13 cellular contexts compared by ENCODE assay signal in genomic region chr10:122127943-122128342, GRCh38.
DNase-seq lines count a peak whose midpoint lies in the region; ATAC-seq, FAIRE-seq and TF ChIP-seq lines count a peak whose summit lies in the region.
"Had no signal": no experiment of that assay in that cellular context is flagged by ENCODE, and none has a peak within 500 bp of the region (broad histone marks: within the 10 kb centered on the region; RNA-seq: fewer than 3 reads in every experiment).

No MANE protein-coding gene starts in this region.

- no TSS peak for BruUV-seq in HepG2 (replicated peaks; lab: Mats Ljungman, UMichigan)

- H2AFZ ChIP-seq in HepG2 (ENCODE audit: low read length) = no peak overlapping the region

- H3K4me2 ChIP-seq in HepG2 (ENCODE audit: low read depth, low read length) = no peak overlapping the region

- H3K36me3 Mint-ChIP-seq in naive thymus-derived CD4-positive, alpha-beta T cell = no peaks in the 10 kb centered on the region

- H3K27ac ChIP-seq in WERI-Rb-1 = no peak overlapping the region
- peak overlapping the region; percentile 75 to 89 for H3K27ac ChIP-seq in right atrium auricular region
- peak overlapping the region; percentile 81 to 93 (median 86) for H3K27ac ChIP-seq in sigmoid colon
- H3K27ac ChIP-seq in naive thymus-derived CD4-positive, alpha-beta T cell (ENCODE audit: low read depth, low read length) = no peak overlapping the region
- H3K27ac ChIP-seq in HepG2 (ENCODE audit: extremely low read length, insufficient read depth, low read length) = no peak overlapping the region

- H3K9me3 Mint-ChIP-seq in naive thymus-derived CD4-positive, alpha-beta T cell = peaks cover 0 to 6% (median 1%) of the 10 kb centered on the region in 11 donors
- H3K9me3 Mint-ChIP-seq: stimulated activated naive CD8-positive, alpha-beta T cell treated with anti-CD3 and anti-CD28 coated beads, Interleukin-15, Interleukin-2, amounts not matched to agents 100 ng/mL and 50 ng/mL, for 24 hours had no signal

- H3K27ac Mint-ChIP-seq in naive thymus-derived CD4-positive, alpha-beta T cell = no peak overlapping the region
- H3K27ac Mint-ChIP-seq: stimulated activated naive CD8-positive, alpha-beta T cell treated with anti-CD3 and anti-CD28 coated beads, Interleukin-15, Interleukin-2, amounts not matched to agents 100 ng/mL and 50 ng/mL, for 24 hours had no signal

- no peak overlapping the region for H3K4me3 ChIP-seq in WERI-Rb-1 (ENCODE audit: low read depth, low read length)
- peak overlapping the region; percentile 10 to 20 for H3K4me3 ChIP-seq in right atrium auricular region
- peak overlapping the region; percentile 18 to 39 (median 29) for H3K4me3 ChIP-seq in sigmoid colon
- no peak overlapping the region for H3K4me3 ChIP-seq in naive thymus-derived CD4-positive, alpha-beta T cell (ENCODE audit: low read length)
- no peak overlapping the region for H3K4me3 ChIP-seq in HepG2 (replicated peaks in 1 of 3; ENCODE audit: insufficient read depth in 1 of 3, low read depth in 2 of 3, low read length in 3 of 3)

- H3K36me3 ChIP-seq in WERI-Rb-1 = no peaks in the 10 kb centered on the region
- H3K36me3 ChIP-seq in right atrium auricular region = peaks cover 3% of the 10 kb centered on the region
- no peaks in the 10 kb centered on the region for H3K36me3 ChIP-seq in sigmoid colon
- no peaks in the 10 kb centered on the region for H3K36me3 ChIP-seq in naive thymus-derived CD4-positive, alpha-beta T cell (ENCODE audit: control insufficient read depth in 2 of 3, insufficient read depth in 3 of 3, low read length in 3 of 3)
- peaks cover 1 to 6% of the 10 kb centered on the region in 2 experiments; a peak in 2 of 5 replicates for H3K36me3 ChIP-seq in HepG2 (replicated peaks in 1 of 2; ENCODE audit: control insufficient read depth in 1 of 2, insufficient read depth in 2 of 2, low read length in 2 of 2)

- no peak for ATAC-seq in GM19395 (IDR thresholded peaks at IDR 0.05; ENCODE audit: unreplicated experiment)
- no peak for ATAC-seq in naive thymus-derived CD4-positive, alpha-beta T cell
- no peak for ATAC-seq in HepG2

- H3K9ac ChIP-seq in HepG2 (ENCODE audit: insufficient read depth, low read depth, low read length) = no peak overlapping the region

- CTCF ChIA-PET in naive thymus-derived CD4-positive, alpha-beta T cell (lab: Charles Lee) = no interaction called here
- CTCF ChIA-PET in HepG2 (lab: Yijun Ruan, JAX; ENCODE audit: low intra/inter-chr PET ratio, low total read pairs) = no interaction called here

- peaks cover 0 to 74% of the 10 kb centered on the region in 2 donors for H3K4me1 ChIP-seq in right atrium auricular region
- H3K4me1 ChIP-seq in sigmoid colon = peaks cover 0 to 72% (median 68%) of the 10 kb centered on the region in 4 donors
- H3K4me1 ChIP-seq in naive thymus-derived CD4-positive, alpha-beta T cell (ENCODE audit: control insufficient read depth in 2 of 2, insufficient read depth in 2 of 2, low read length in 2 of 2) = no peaks in the 10 kb centered on the region
- peaks cover 14% of the 10 kb centered on the region for H3K4me1 ChIP-seq in HepG2 (ENCODE audit: insufficient read depth, low read length)

- H3K4me3 Mint-ChIP-seq in naive thymus-derived CD4-positive, alpha-beta T cell = no peak overlapping the region
- H3K4me3 Mint-ChIP-seq: stimulated activated naive CD8-positive, alpha-beta T cell treated with anti-CD3 and anti-CD28 coated beads, Interleukin-15, Interleukin-2, amounts not matched to agents 100 ng/mL and 50 ng/mL, for 24 hours had no signal

- H3K79me2 ChIP-seq in HepG2 (ENCODE audit: insufficient read depth, low read length) = peaks cover 49% of the 10 kb centered on the region

- TF ChIP-seq POLR2A in sigmoid colon (IDR thresholded peaks at IDR 0.05) (no peak), HepG2 (IDR thresholded peaks at IDR 0.05; ENCODE audit: insufficient read depth in 1 of 2, low read depth in 2 of 2, low read length in 2 of 2) (no peak)

- no peak for FAIRE-seq in HepG2 (lab: Jason Lieb, UNC)
- FAIRE-seq: colon, D721Med had no signal

- no peaks in the 10 kb centered on the region for H3K4me1 Mint-ChIP-seq in naive thymus-derived CD4-positive, alpha-beta T cell

- TF ChIP-seq RAD21 in HepG2 (CRISPR knock-in tag; IDR thresholded peaks at IDR 0.05) = no peak

- in situ Hi-C loops in HepG2 (cut with HindIII; ENCODE audit: extremely low pct_ligation_motif_present, low pct_unique_long_range_greater_than_20kb) = no loop called here

- POLR2A ChIA-PET in naive thymus-derived CD4-positive, alpha-beta T cell (lab: Charles Lee) = no interaction called here
- POLR2A ChIA-PET in HepG2 (lab: Yijun Ruan, JAX) = no interaction called here

- TF ChIP-seq EP300 in sigmoid colon (IDR thresholded peaks at IDR 0.05) (no peak), HepG2 (IDR thresholded peaks at IDR 0.05; ENCODE audit: low read depth in 2 of 2, low read length in 2 of 2) (no peak), HepG2 (CRISPR knock-in tag; IDR thresholded peaks at IDR 0.05; ENCODE audit: borderline replicate concordance) (no peak)

- H3K9me3 ChIP-seq in WERI-Rb-1 (ENCODE audit: severe bottlenecking) = no peaks in the 10 kb centered on the region
- no peaks in the 10 kb centered on the region for H3K9me3 ChIP-seq in right atrium auricular region
- no peaks in the 10 kb centered on the region for H3K9me3 ChIP-seq in sigmoid colon
- H3K9me3 ChIP-seq in naive thymus-derived CD4-positive, alpha-beta T cell (ENCODE audit: control insufficient read depth in 2 of 3, low read length in 3 of 3) = no peaks in the 10 kb centered on the region
- no peaks in the 10 kb centered on the region for H3K9me3 ChIP-seq in HepG2 (ENCODE audit: low read length)

- TF ChIP-seq CTCF in WERI-Rb-1 (IDR thresholded peaks at IDR 0.05; ENCODE audit: low read depth, low read length) (no peak), right atrium auricular region (IDR thresholded peaks at IDR 0.05) (no peak), sigmoid colon (IDR thresholded peaks at IDR 0.05) (no peak), HepG2 (CRISPR knock-in tag; IDR thresholded peaks at IDR 0.05) (no peak)

- intact Hi-C loops in sigmoid colon (cut with DNase I) = no loop called here
- intact Hi-C loops in naive thymus-derived CD4-positive, alpha-beta T cell (cut with micrococcal nuclease) = no loop called here
- intact Hi-C loops in HepG2 (cut with micrococcal nuclease; ENCODE audit: unreplicated experiment) = loop anchor here (2.0 kb wide), 1 partner anchor 65 kb away; no protein-coding TSS in a partner anchor

- H4K20me1 ChIP-seq in HepG2 (ENCODE audit: insufficient read depth, low read length) = no peaks in the 10 kb centered on the region

- DNase-seq in DMS53 (lab: John Stamatoyannopoulos, UW) = peak; percentile 85
- DNase-seq in WERI-Rb-1 = peak; percentile 81
- DNase-seq in right atrium auricular region (ENCODE audit: low spot score) = no peak
- DNase-seq in sigmoid colon = no peak
- no peak for DNase-seq in midbrain (lab: John Stamatoyannopoulos, UW)
- no peak for DNase-seq in naive thymus-derived CD4-positive, alpha-beta T cell
- no peak for DNase-seq in HepG2 (ENCODE audit: low spot score)
- DNase-seq: activated T-cell treated with anti-CD3 and anti-CD28 coated beads for 4 hours, NCI-H2227 treated with DMSO at 0.1 percent for 48 hours had no signal

- 76 to 83% methylated on average over 8 of the region's 8 CpGs for WGBS in sigmoid colon, 2 donors
- 95% methylated on average over 8 of the region's 8 CpGs for WGBS in HepG2 (ENCODE audit: low lambda C conversion rate)

- peaks cover 0 to 36% (median 13%) of the 10 kb centered on the region in 5 donors for H3K27me3 Mint-ChIP-seq in naive thymus-derived CD4-positive, alpha-beta T cell

- H3K27me3 ChIP-seq in WERI-Rb-1 (ENCODE audit: insufficient read depth, low read depth, severe bottlenecking) = no peaks in the 10 kb centered on the region
- no peaks in the 10 kb centered on the region for H3K27me3 ChIP-seq in right atrium auricular region
- no peaks in the 10 kb centered on the region for H3K27me3 ChIP-seq in sigmoid colon
- H3K27me3 ChIP-seq in naive thymus-derived CD4-positive, alpha-beta T cell (ENCODE audit: control insufficient read depth in 2 of 2, insufficient read depth in 2 of 2, low read length in 2 of 2) = no peaks in the 10 kb centered on the region
- H3K27me3 ChIP-seq in HepG2 (ENCODE audit: control insufficient read depth in 1 of 2, insufficient read depth in 2 of 2, low read length in 2 of 2) = no peaks in the 10 kb centered on the region; a peak in 1 of 5 replicates

TF ChIP-seq in HepG2, 621 proteins besides CTCF, POLR2A, EP300 and RAD21:
- TF ChIP-seq TRIM22 (IDR thresholded peaks at IDR 0.05) (no peak), ZNF572 (CRISPR knock-in tag; IDR thresholded peaks at IDR 0.05) (no peak), ZNF274 (CRISPR knock-in tag; IDR thresholded peaks at IDR 0.05) (no peak), AHR (CRISPR knock-in tag; IDR thresholded peaks at IDR 0.05) (no peak), ZBTB7B (CRISPR knock-in tag; IDR thresholded peaks at IDR 0.05) (no peak)

Comparison
In these comparisons a context has a peak if more than half of its experiments do, and no peak if none do; other contexts are left out.
1. DNase-seq: peak in DMS53 (single experiment) and WERI-Rb-1 (single experiment); none in right atrium auricular region (single experiment), sigmoid colon (single experiment), midbrain (single experiment), naive thymus-derived CD4-positive, alpha-beta T cell (0 of 9) and HepG2 (single experiment).
2. H3K27ac ChIP-seq: peak in right atrium auricular region (2 of 2) and sigmoid colon (4 of 4); none in WERI-Rb-1 (single experiment), naive thymus-derived CD4-positive, alpha-beta T cell (single experiment) and HepG2 (single experiment).
3. H3K4me3 ChIP-seq: peak in right atrium auricular region (2 of 2) and sigmoid colon (4 of 4); none in WERI-Rb-1 (single experiment), naive thymus-derived CD4-positive, alpha-beta T cell (single experiment) and HepG2 (0 of 3).